ENCODE assay signal across 11 cellular contexts in the genomic region with DNA sequence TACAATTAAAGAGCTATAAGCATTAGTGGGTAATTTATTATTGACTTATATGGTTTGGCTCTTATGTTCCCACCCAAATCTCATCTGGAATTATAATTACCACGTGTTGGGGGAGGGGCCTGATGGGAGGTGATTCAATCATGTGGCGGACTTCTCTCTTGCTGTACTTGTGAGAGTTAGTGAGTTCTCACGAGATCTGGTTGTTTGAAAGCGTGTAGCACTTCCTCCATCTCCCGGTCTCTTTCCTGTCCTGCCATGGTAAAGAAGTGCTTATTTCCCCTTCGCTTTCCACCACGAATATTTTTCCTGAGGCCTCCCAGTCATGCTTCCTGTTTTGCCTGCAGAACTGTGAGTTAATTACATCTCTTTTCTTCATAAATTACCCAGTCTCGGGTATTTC.
A peak's percentile ranks its signal among the peaks of the same experiment; 100 is the strongest.
DNase-seq lines count a peak whose midpoint lies in the region; ATAC-seq and TF ChIP-seq lines count a peak whose summit lies in the region.
"Had no signal": no experiment of that assay in that cellular context is flagged by ENCODE, and none has a peak within 500 bp of the region (broad histone marks: within the 10 kb centered on the region; RNA-seq: fewer than 3 reads in every experiment).

No MANE protein-coding gene starts in this region.

- no peaks in the 10 kb centered on the region for H3K36me3 Mint-ChIP-seq in activated naive CD4-positive, alpha-beta T cell treated with anti-CD3 and anti-CD28 coated beads, Interleukin-2, amount 10 ng/mL, durations not matched to agents 7 days and 5 days
- H3K36me3 Mint-ChIP-seq in stimulated activated memory B cell treated with anti-CD40 and anti-IgM and Interleukin-4, amounts not matched to agents 10 μg/mL and 1 μg/mL and 100 μg/mL, for 72 hours = no peaks in the 10 kb centered on the region

- CTCF ChIA-PET in activated naive CD4-positive, alpha-beta T cell treated with anti-CD3 and anti-CD28 coated beads, Interleukin-2, amount 10 ng/mL, durations not matched to agents 7 days and 5 days (lab: Charles Lee) = no interaction called here

- no peak for DNase-seq in activated naive CD4-positive, alpha-beta T cell treated with anti-CD3 and anti-CD28 coated beads, Interleukin-2, amount 10 ng/mL, durations not matched to agents 7 days and 5 days
- no peak for DNase-seq in activated naive CD4-positive, alpha-beta T cell treated with Interleukin-2 at 50 U/mL for 16 hours
- peak; percentile 12 to 16 for DNase-seq in activated CD4-positive, alpha-beta T cell treated with anti-CD3 and anti-CD28 coated beads, Interleukin-2, amount 50 U/mL, for 48 hours
- DNase-seq in GM13977 (ENCODE audit: low spot score) (no peak), NCI-H1694 treated with DMSO at 0.1 percent for 48 hours (lab: John Stamatoyannopoulos, UW) (no peak), cerebellar cortex (ENCODE audit: low spot score) (no peak)
- DNase-seq: H7, NCI-H524 treated with DMSO at 0.1 percent for 48 hours had no signal

- H3K27ac Mint-ChIP-seq in activated naive CD4-positive, alpha-beta T cell treated with anti-CD3 and anti-CD28 coated beads, Interleukin-2, amount 10 ng/mL, durations not matched to agents 7 days and 5 days = no peak overlapping the region
- H3K27ac Mint-ChIP-seq in stimulated activated memory B cell treated with anti-CD40 and anti-IgM and Interleukin-4, amounts not matched to agents 10 μg/mL and 1 μg/mL and 100 μg/mL, for 72 hours = peak overlapping the region; percentile 31

- peaks cover 7% of the 10 kb centered on the region for H3K4me1 Mint-ChIP-seq in activated naive CD4-positive, alpha-beta T cell treated with anti-CD3 and anti-CD28 coated beads, Interleukin-2, amount 10 ng/mL, durations not matched to agents 7 days and 5 days
- H3K4me1 Mint-ChIP-seq in stimulated activated memory B cell treated with anti-CD40 and anti-IgM and Interleukin-4, amounts not matched to agents 10 μg/mL and 1 μg/mL and 100 μg/mL, for 72 hours = peaks cover 29% of the 10 kb centered on the region

- ATAC-seq in HG03432 (IDR thresholded peaks at IDR 0.05; ENCODE audit: unreplicated experiment) = peak; percentile 81
- ATAC-seq in stimulated activated memory B cell treated with anti-CD40 and anti-IgM and Interleukin-4, amounts not matched to agents 10 μg/mL and 1 μg/mL and 100 μg/mL, for 72 hours = no peak
- ATAC-seq: left lobe of liver had no signal

- no peaks in the 10 kb centered on the region for H3K9me3 Mint-ChIP-seq in activated naive CD4-positive, alpha-beta T cell treated with anti-CD3 and anti-CD28 coated beads, Interleukin-2, amount 10 ng/mL, durations not matched to agents 7 days and 5 days
- no peaks in the 10 kb centered on the region for H3K9me3 Mint-ChIP-seq in stimulated activated memory B cell treated with anti-CD40 and anti-IgM and Interleukin-4, amounts not matched to agents 10 μg/mL and 1 μg/mL and 100 μg/mL, for 72 hours

- H3K4me3 Mint-ChIP-seq in activated naive CD4-positive, alpha-beta T cell treated with anti-CD3 and anti-CD28 coated beads, Interleukin-2, amount 10 ng/mL, durations not matched to agents 7 days and 5 days = peak overlapping the region; percentile 34
- H3K4me3 Mint-ChIP-seq in stimulated activated memory B cell treated with anti-CD40 and anti-IgM and Interleukin-4, amounts not matched to agents 10 μg/mL and 1 μg/mL and 100 μg/mL, for 72 hours = peak overlapping the region; percentile 75

- no peak for TF ChIP-seq CTCF in GM13977 (IDR thresholded peaks at IDR 0.05; ENCODE audit: extremely low read depth, insufficient read depth, missing control alignments)

- H3K27me3 Mint-ChIP-seq in activated naive CD4-positive, alpha-beta T cell treated with anti-CD3 and anti-CD28 coated beads, Interleukin-2, amount 10 ng/mL, durations not matched to agents 7 days and 5 days = no peaks in the 10 kb centered on the region
- H3K27me3 Mint-ChIP-seq in stimulated activated memory B cell treated with anti-CD40 and anti-IgM and Interleukin-4, amounts not matched to agents 10 μg/mL and 1 μg/mL and 100 μg/mL, for 72 hours = peaks cover 15% of the 10 kb centered on the region

- in situ Hi-C loops in GM13977 (cut with MboI; ENCODE audit: low pct_unique_long_range_greater_than_20kb, low sequenced_read_pairs, unreplicated experiment) = no loop called here

Comparison
In these comparisons a context has a peak if more than half of its experiments do, and no peak if none do; other contexts are left out.
1. DNase-seq: peak in activated CD4-positive, alpha-beta T cell treated with anti-CD3 and anti-CD28 coated beads, Interleukin-2, amount 50 U/mL, for 48 hours (2 of 2); none in activated naive CD4-positive, alpha-beta T cell treated with anti-CD3 and anti-CD28 coated beads, Interleukin-2, amount 10 ng/mL, durations not matched to agents 7 days and 5 days (single experiment), activated naive CD4-positive, alpha-beta T cell treated with Interleukin-2 at 50 U/mL for 16 hours (single experiment), GM13977 (single experiment), NCI-H1694 treated with DMSO at 0.1 percent for 48 hours (single experiment) and cerebellar cortex (single experiment).